11 cellular contexts compared by ENCODE assay signal in genomic region chr5:65041296-65042158, GRCh38.
DNase-seq lines count a peak whose midpoint lies in the region; TF ChIP-seq lines count a peak whose summit lies in the region.
"Had no signal": no experiment of that assay in that cellular context is flagged by ENCODE, and none has a peak within 500 bp of the region (broad histone marks: within the 10 kb centered on the region; RNA-seq: fewer than 3 reads in every experiment).

No MANE protein-coding gene starts in this region.

- H3K27ac ChIP-seq in mesenchymal stem cell (ENCODE audit: low read length, poor library complexity, severe bottlenecking) (no peak overlapping the region), substantia nigra (ENCODE audit: low read depth, low read length, poor library complexity, severe bottlenecking) (no peak overlapping the region)

- no peak overlapping the region for H2BK120ac ChIP-seq in mesenchymal stem cell (ENCODE audit: low read depth, low read length)

- no peak overlapping the region for H4K91ac ChIP-seq in mesenchymal stem cell (ENCODE audit: low read length)

- no peaks in the 10 kb centered on the region for H3K36me3 ChIP-seq in mesenchymal stem cell (ENCODE audit: control insufficient read depth in 1 of 2, insufficient read depth in 2 of 2, low read depth in 1 of 2, low read length in 2 of 2)

- H3K4me1 ChIP-seq in mesenchymal stem cell (ENCODE audit: control insufficient read depth, insufficient read depth, low read depth, low read length), result no peaks in the 10 kb centered on the region

- H3K18ac ChIP-seq in mesenchymal stem cell (ENCODE audit: low read depth in 1 of 2, low read length in 2 of 2), result no peak overlapping the region

- no peak overlapping the region for H2BK12ac ChIP-seq in mesenchymal stem cell (ENCODE audit: low read length in 2 of 2)

- no peak overlapping the region for H2BK15ac ChIP-seq in mesenchymal stem cell (ENCODE audit: low read depth, poor library complexity, severe bottlenecking)

- in situ Hi-C loops in astrocyte of the spinal cord (cut with HindIII; ENCODE audit: low sequenced_read_pairs), result no loop called here

- WGBS in mesenchymal stem cell, result 91% methylated on average over 2 of the region's 2 CpGs

- H3K9me3 ChIP-seq in mesenchymal stem cell (ENCODE audit: control insufficient read depth, low read length), result no peaks in the 10 kb centered on the region

- no peak overlapping the region for H3K14ac ChIP-seq in mesenchymal stem cell (ENCODE audit: low read length in 2 of 2)

- TF ChIP-seq CTCF in astrocyte of the spinal cord (IDR thresholded peaks at IDR 0.05; ENCODE audit: low read depth, low read length), result no peak

- H2AK5ac ChIP-seq in mesenchymal stem cell (ENCODE audit: low read length, severe bottlenecking), result no peak overlapping the region

- H2AFZ ChIP-seq in mesenchymal stem cell (ENCODE audit: low read depth, low read length), result no peak overlapping the region

- H3K23ac ChIP-seq in mesenchymal stem cell (ENCODE audit: low read length in 2 of 2), result no peak overlapping the region

- H3K4me3 ChIP-seq in astrocyte of the spinal cord (ENCODE audit: low read depth, low read length), result no peak overlapping the region
- no peak overlapping the region for H3K4me3 ChIP-seq in mesenchymal stem cell (ENCODE audit: insufficient read depth in 1 of 2, low read depth in 1 of 2, low read length in 2 of 2)

- DNase-seq in AG20443 (ENCODE audit: low spot score) (peak; percentile 51), LHCN-M2 (ENCODE audit: low read depth) (peak; percentile 29), astrocyte of the spinal cord (ENCODE audit: low read depth, low spot score) (peak; percentile 32), mesenchymal stem cell (no peak), NCI-H2227 treated with DMSO at 0.1 percent for 48 hours (lab: John Stamatoyannopoulos, UW) (no peak), DMS114 treated with DMSO at 0.1 percent for 48 hours (lab: John Stamatoyannopoulos, UW; ENCODE audit: unreplicated experiment) (no peak), substantia nigra (lab: John Stamatoyannopoulos, UW) (no peak), NCI-H2196 treated with DMSO at 0.1 percent for 48 hours (lab: John Stamatoyannopoulos, UW; ENCODE audit: unreplicated experiment) (no peak)
- DNase-seq: GF-D8, islet precursor cell, NCI-H2081 treated with DMSO at 0.1 percent for 48 hours had no signal

- H3K27me3 ChIP-seq in mesenchymal stem cell (ENCODE audit: control insufficient read depth in 1 of 2, insufficient read depth in 1 of 2, low read length in 2 of 2), result no peaks in the 10 kb centered on the region

- no peaks in the 10 kb centered on the region for H3K79me1 ChIP-seq in mesenchymal stem cell (replicated peaks; ENCODE audit: low read length, poor library complexity, severe bottlenecking)

- no peak overlapping the region for H2BK5ac ChIP-seq in mesenchymal stem cell (ENCODE audit: low read depth, low read length, poor library complexity, severe bottlenecking)

- no peak overlapping the region for H3K4ac ChIP-seq in mesenchymal stem cell (ENCODE audit: low read depth in 1 of 2, low read length in 2 of 2)

- peak overlapping the region; percentile 71 for H3K9ac ChIP-seq in mesenchymal stem cell (ENCODE audit: low read length)

- no peak overlapping the region for H3K4me2 ChIP-seq in mesenchymal stem cell (ENCODE audit: low read length, poor library complexity, severe bottlenecking)

- H4K8ac ChIP-seq in mesenchymal stem cell (ENCODE audit: low read length), result no peak overlapping the region

Comparison
In these comparisons a context has a peak if more than half of its experiments do, and no peak if none do; other contexts are left out.
1. DNase-seq: peak in AG20443 (single experiment), LHCN-M2 (single experiment) and astrocyte of the spinal cord (single experiment); none in mesenchymal stem cell (single experiment), NCI-H2227 treated with DMSO at 0.1 percent for 48 hours (single experiment), DMS114 treated with DMSO at 0.1 percent for 48 hours (single experiment), substantia nigra (0 of 49) and NCI-H2196 treated with DMSO at 0.1 percent for 48 hours (single experiment).